ENCODE assay signal across 8 cellular contexts in genomic region chr13:114315074-114315785, GRCh38. TPM values are rescaled to one million over a fixed set of nuclear protein-coding genes. Genes with fewer than 3 reads are reported as not detected.
DNase-seq lines count a peak whose midpoint lies in the region; ATAC-seq and TF ChIP-seq lines count a peak whose summit lies in the region.

No MANE protein-coding gene starts in this region.

- TSS peak; percentile 86 for BruUV-seq in Panc1 (replicated peaks; lab: Mats Ljungman, UMichigan)

- peak overlapping the region; percentile 62 for H3K27ac Mint-ChIP-seq in activated CD4-positive, alpha-beta T cell treated with anti-CD3 and anti-CD28 coated beads, Interleukin-2, amount 10 ng/mL, durations not matched to agents 24 days and 14 days

- in situ Hi-C loops in Panc1 (cut with HindIII; ENCODE audit: low pct_unique_long_range_greater_than_20kb, low sequenced_read_pairs): no loop called here

- H3K27ac ChIP-seq in Panc1 (ENCODE audit: low read length) (peak overlapping the region; percentile 83), rectal smooth muscle tissue (ENCODE audit: low read depth, low read length) (peak overlapping the region; percentile 74)

- H3K9me3 Mint-ChIP-seq in activated CD4-positive, alpha-beta T cell treated with anti-CD3 and anti-CD28 coated beads, Interleukin-2, amount 10 ng/mL, durations not matched to agents 24 days and 14 days: no peaks in the 10 kb centered on the region

- DNase-seq in activated CD4-positive, alpha-beta T cell treated with anti-CD3 and anti-CD28 coated beads, Interleukin-2, amount 10 ng/mL, durations not matched to agents 24 days and 14 days: peak; percentile 61
- DNase-seq in activated CD4-positive, alpha-beta T cell treated with anti-CD3 and anti-CD28 coated beads, Interleukin-2, amount 50 U/mL, for 1 hour: no peak
- DNase-seq in Panc1 (ENCODE audit: low read depth, low spot score) (no peak), epithelial cell of esophagus (ENCODE audit: low read depth) (no peak), GM20000 (ENCODE audit: low spot score) (no peak), iPS-NIHi7 (ENCODE audit: extremely low spot score) (no peak)

- H3K27me3 ChIP-seq in Panc1 (ENCODE audit: control insufficient read depth, insufficient read depth, low read length) (no peaks in the 10 kb centered on the region), rectal smooth muscle tissue (ENCODE audit: control insufficient read depth, insufficient read depth, low read length) (no peaks in the 10 kb centered on the region)

- intact Hi-C loops in activated CD4-positive, alpha-beta T cell treated with anti-CD3 and anti-CD28 coated beads, Interleukin-2, amount 10 ng/mL, durations not matched to agents 24 days and 14 days (cut with micrococcal nuclease): no loop called here
- intact Hi-C loops in Panc1 (cut with micrococcal nuclease; ENCODE audit: unreplicated experiment): no loop called here

- ATAC-seq in Panc1 (no peak), GM21447 (IDR thresholded peaks at IDR 0.05; ENCODE audit: unreplicated experiment) (no peak)

- H3K4me1 Mint-ChIP-seq in activated CD4-positive, alpha-beta T cell treated with anti-CD3 and anti-CD28 coated beads, Interleukin-2, amount 10 ng/mL, durations not matched to agents 24 days and 14 days: peaks cover 42% of the 10 kb centered on the region

- peak overlapping the region; percentile 84 for H3K4me3 Mint-ChIP-seq in activated CD4-positive, alpha-beta T cell treated with anti-CD3 and anti-CD28 coated beads, Interleukin-2, amount 10 ng/mL, durations not matched to agents 24 days and 14 days

- POLR2A ChIA-PET in Panc1 (lab: Charles Lee): no interaction called here

- TF ChIP-seq CTCF in Panc1 (IDR thresholded peaks at IDR 0.05) (no peak), epithelial cell of esophagus (IDR thresholded peaks at IDR 0.05; ENCODE audit: insufficient read depth, low read depth, low read length, missing control alignments) (no peak), GM20000 (IDR thresholded peaks at IDR 0.05; ENCODE audit: extremely low read depth, missing control alignments) (no peak)

- H3K4me3 ChIP-seq in Panc1 (ENCODE audit: low read depth in 2 of 2, low read length in 2 of 2) (peak overlapping the region; percentile 73 to 76), epithelial cell of esophagus (ENCODE audit: low read length) (peak overlapping the region; percentile 64), rectal smooth muscle tissue (ENCODE audit: low read length) (peak overlapping the region; percentile 83)

- H3K27me3 Mint-ChIP-seq in activated CD4-positive, alpha-beta T cell treated with anti-CD3 and anti-CD28 coated beads, Interleukin-2, amount 10 ng/mL, durations not matched to agents 24 days and 14 days: no peaks in the 10 kb centered on the region

- peaks cover 7% of the 10 kb centered on the region; the same call in 1 of the 2 replicates for H3K36me3 ChIP-seq in Panc1 (ENCODE audit: control insufficient read depth, insufficient read depth, low read length)
- H3K36me3 ChIP-seq in rectal smooth muscle tissue (ENCODE audit: control insufficient read depth, insufficient read depth, low read length): no peaks in the 10 kb centered on the region

- CTCF ChIA-PET in Panc1 (lab: Charles Lee): no interaction called here

- H3K9ac ChIP-seq in rectal smooth muscle tissue (ENCODE audit: low read length): peak overlapping the region; percentile 77

- H3K9me3 ChIP-seq in Panc1 (ENCODE audit: control insufficient read depth, insufficient read depth, low read depth, low read length): no peaks in the 10 kb centered on the region

- H3K4me1 ChIP-seq in Panc1 (ENCODE audit: control insufficient read depth, insufficient read depth, low read length): 0 out of 2 replicates have a peak, but pooled peaks cover 4% of the 10 kb centered on the region
- H3K4me1 ChIP-seq in rectal smooth muscle tissue (ENCODE audit: control insufficient read depth, insufficient read depth, low read length): peaks cover 15% of the 10 kb centered on the region

- peaks cover 26% of the 10 kb centered on the region for H3K36me3 Mint-ChIP-seq in activated CD4-positive, alpha-beta T cell treated with anti-CD3 and anti-CD28 coated beads, Interleukin-2, amount 10 ng/mL, durations not matched to agents 24 days and 14 days (ENCODE audit: low read depth)

RNA-seq across cellular contexts. Expression of gene CHAMP1, which starts 0.9 kb away (rescaled TPM):
- total RNA-seq in activated CD4-positive, alpha-beta T cell treated with anti-CD3 and anti-CD28 coated beads, Interleukin-2, amount 10 ng/mL, durations not matched to agents 24 days and 14 days: 46.9 and 48.2 TPM in 2 replicates
- total RNA-seq in Panc1 (2021; ENCODE audit: unreplicated experiment): 15.3 TPM
- 8.2 TPM for polyA plus RNA-seq in Panc1 (2012; ENCODE audit: insufficient read length)

RNA-seq across cellular contexts. Expression of gene UPF3A, which starts 33.8 kb away (rescaled TPM):
- 51.4 and 52.1 TPM in 2 replicates for total RNA-seq in activated CD4-positive, alpha-beta T cell treated with anti-CD3 and anti-CD28 coated beads, Interleukin-2, amount 10 ng/mL, durations not matched to agents 24 days and 14 days
- total RNA-seq in Panc1 (2021; ENCODE audit: unreplicated experiment): 36.3 TPM
- 39.3 TPM for polyA plus RNA-seq in Panc1 (2012; ENCODE audit: insufficient read length)
